In genomic region chr17:64662774-64663367, GRCh38 we compare ENCODE assay signal across 8 cellular contexts. TPM values are rescaled to one million over a fixed set of nuclear protein-coding genes. Genes with fewer than 3 reads are reported as not detected.
DNase-seq lines count a peak whose midpoint lies in the region; ATAC-seq and TF ChIP-seq lines count a peak whose summit lies in the region.

No MANE protein-coding gene starts in this region.

- peaks cover 20% of the 10 kb centered on the region for H3K4me1 Mint-ChIP-seq in Calu3 (ENCODE audit: low read depth, unreplicated experiment)
- H3K4me1 Mint-ChIP-seq in dendritic cell treated with granulocyte-macrophage colony-stimulating factor and Interleukin-4, amounts not matched to agents 40 ng/mL and 50 ng/mL, for 4 days (ENCODE audit: low read depth), result peaks cover 25% of the 10 kb centered on the region
- H3K4me1 Mint-ChIP-seq in nephron, result peaks cover 19% of the 10 kb centered on the region

- peak overlapping the region; percentile 58 for H3K4me3 ChIP-seq in MG63

- H3K27me3 Mint-ChIP-seq in Calu3 (ENCODE audit: unreplicated experiment) (no peaks in the 10 kb centered on the region), nephron (ENCODE audit: low read depth) (no peaks in the 10 kb centered on the region)
- peaks cover 3% of the 10 kb centered on the region for H3K27me3 Mint-ChIP-seq in dendritic cell treated with granulocyte-macrophage colony-stimulating factor and Interleukin-4, amounts not matched to agents 40 ng/mL and 50 ng/mL, for 4 days

- H3K36me3 Mint-ChIP-seq in Calu3 (ENCODE audit: insufficient read depth, unreplicated experiment), result peaks cover 27% of the 10 kb centered on the region
- H3K36me3 Mint-ChIP-seq in dendritic cell treated with granulocyte-macrophage colony-stimulating factor and Interleukin-4, amounts not matched to agents 40 ng/mL and 50 ng/mL, for 4 days (ENCODE audit: low read depth), result peaks cover 16% of the 10 kb centered on the region
- no peaks in the 10 kb centered on the region for H3K36me3 Mint-ChIP-seq in nephron (ENCODE audit: low read depth)

- CTCF ChIA-PET in Calu3 (lab: Charles Lee), result no interaction called here

- H3K27ac Mint-ChIP-seq in Calu3 (ENCODE audit: unreplicated experiment) (no peak overlapping the region), nephron (peak overlapping the region; percentile 47 to 90 (median 75))
- peak overlapping the region; percentile 93 for H3K27ac Mint-ChIP-seq in dendritic cell treated with granulocyte-macrophage colony-stimulating factor and Interleukin-4, amounts not matched to agents 40 ng/mL and 50 ng/mL, for 4 days

- TF ChIP-seq CTCF in Calu3 (IDR thresholded peaks at IDR 0.05; ENCODE audit: unreplicated experiment) (no peak), nephron (IDR thresholded peaks at IDR 0.05; ENCODE audit: unreplicated experiment in 3 of 3) (no peak)

- peak overlapping the region; percentile 94 for H3K4me3 Mint-ChIP-seq in Calu3 (ENCODE audit: low read depth, unreplicated experiment)
- H3K4me3 Mint-ChIP-seq in dendritic cell treated with granulocyte-macrophage colony-stimulating factor and Interleukin-4, amounts not matched to agents 40 ng/mL and 50 ng/mL, for 4 days, result peak overlapping the region; percentile 96
- H3K4me3 Mint-ChIP-seq in nephron, result peak overlapping the region; percentile 90 to 93 (median 92)

- H3K9me3 Mint-ChIP-seq in Calu3 (ENCODE audit: low read depth, unreplicated experiment) (no peaks in the 10 kb centered on the region), nephron (no peaks in the 10 kb centered on the region)
- H3K9me3 Mint-ChIP-seq in dendritic cell treated with granulocyte-macrophage colony-stimulating factor and Interleukin-4, amounts not matched to agents 40 ng/mL and 50 ng/mL, for 4 days, result no peaks in the 10 kb centered on the region

- intact Hi-C loops in Calu3 (cut with micrococcal nuclease; ENCODE audit: unreplicated experiment), result loop anchor here (5.0 kb wide), 1 partner anchor 44 kb away; no protein-coding TSS in a partner anchor
- intact Hi-C loops in dendritic cell treated with granulocyte-macrophage colony-stimulating factor and Interleukin-4, amounts not matched to agents 40 ng/mL and 50 ng/mL, for 4 days (cut with micrococcal nuclease), result loop anchor here (5.0 kb wide), 1 partner anchor 84 kb away; no protein-coding TSS in a partner anchor

- no peaks in the 10 kb centered on the region for H3K9me3 ChIP-seq in MG63

- no peak for DNase-seq in Calu3
- no peak for DNase-seq in MG63

- BruUV-seq in Calu3 (replicated peaks; lab: Mats Ljungman, UMichigan), result TSS peak; percentile 87

- H3K27me3 ChIP-seq in MG63, result no peaks in the 10 kb centered on the region

- no peak for ATAC-seq in HG02981 (IDR thresholded peaks at IDR 0.05; ENCODE audit: unreplicated experiment)
- ATAC-seq in GM21526 (IDR thresholded peaks at IDR 0.05; ENCODE audit: low FRiP score, unreplicated experiment), result no peak
- ATAC-seq in GM18870 (IDR thresholded peaks at IDR 0.05; ENCODE audit: unreplicated experiment), result no peak
- no peak for ATAC-seq in GM21825 (IDR thresholded peaks at IDR 0.05; ENCODE audit: unreplicated experiment)

- peaks cover 23% of the 10 kb centered on the region for H3K36me3 ChIP-seq in MG63

RNA-seq across cellular contexts. Expression of gene SMURF2, which starts 0.8 kb away (rescaled TPM):
- total RNA-seq in Calu3 (2022), result 15.0 and 18.8 TPM in 2 replicates
- 154 and 184 TPM in 2 replicates for total RNA-seq in MG63 (2014; rRNA removed; shearing (Covaris generic); ENCODE audit: low replicate concordance)
